1 cellular context compared by ENCODE assay signal in genomic region chr3:58234516-58234931, GRCh38.
TF ChIP-seq lines count a peak whose summit lies in the region.

No MANE protein-coding gene starts in this region.

TF ChIP-seq in HEK293, 187 proteins besides CTCF, POLR2A, EP300 and RAD21 (continued from another document):
- TF ChIP-seq PRDM2 (tag by site-specific recombination; IDR thresholded peaks at IDR 0.05; ENCODE audit: borderline replicate concordance), result no peak
